In genomic region chr10:96587255-96588059, GRCh38 we compare ENCODE assay signal across 2 cellular contexts.
TF ChIP-seq lines count a peak whose summit lies in the region.

No MANE protein-coding gene starts in this region.

TF ChIP-seq in IMR-90, 13 proteins besides CTCF, POLR2A, EP300 and RAD21 (continued from another document):
- no peak for TF ChIP-seq USF2 (IDR thresholded peaks at IDR 0.05; ENCODE audit: low read depth, low read length)

TF ChIP-seq in SK-N-SH treated with all-trans-retinoic acid at 6 μM for 48 hours, 23 proteins besides CTCF, POLR2A, EP300 and RAD21 (continued from another document):
- no peak for TF ChIP-seq PATZ1 (CRISPR knock-in tag; IDR thresholded peaks at IDR 0.05; ENCODE audit: borderline replicate concordance)
- no peak for TF ChIP-seq ZNF8 (CRISPR knock-in tag; IDR thresholded peaks at IDR 0.05)
- no peak for TF ChIP-seq TSHZ2 (CRISPR knock-in tag; IDR thresholded peaks at IDR 0.05)
